ENCODE assay signal across 17 cellular contexts in genomic region chr18:63168287-63168686, GRCh38.
DNase-seq lines count a peak whose midpoint lies in the region; ATAC-seq and TF ChIP-seq lines count a peak whose summit lies in the region.
"Had no signal": no experiment of that assay in that cellular context is flagged by ENCODE, and none has a peak within 500 bp of the region (broad histone marks: within the 10 kb centered on the region; RNA-seq: fewer than 3 reads in every experiment).

No MANE protein-coding gene starts in this region.

- 0 out of 2 replicates have a peak overlapping the region, but pooled peaks have one; percentile 6 for H3K27ac ChIP-seq in BLaER1
- no peak overlapping the region for H3K27ac ChIP-seq in CD4-positive, alpha-beta T cell (ENCODE audit: low read depth, low read length)
- H3K27ac ChIP-seq: GM23248 had no signal

- 0 out of 2 replicates have a peak, but pooled peaks cover 5% of the 10 kb centered on the region for H4K20me1 ChIP-seq in BLaER1

- H3K4me3 ChIP-seq in BLaER1: no peak overlapping the region
- H3K4me3 ChIP-seq: GM23248 had no signal

- peaks cover 78% of the 10 kb centered on the region for H3K36me3 ChIP-seq in BLaER1

- TF ChIP-seq CTCF in CD4-positive, alpha-beta T cell (IDR thresholded peaks at IDR 0.05): no peak

- H3K4me1 ChIP-seq in BLaER1: peaks cover 16% of the 10 kb centered on the region

- no peak for DNase-seq in CD4-positive, alpha-beta T cell
- no peak for DNase-seq in activated T-helper 1 cell treated with anti-CD3 and anti-CD28 coated beads, Interleukin-12 subunit alpha, Interleukin-12 subunit beta, Interleukin-2, Interleukin-4 antibody, amounts not matched to agents 30 ng/mL and 10 ng/mL and 1 ng/mL, durations not matched to agents 14 hours and 24 hours and 36 hours (ENCODE audit: low spot score)
- DNase-seq in sciatic nerve (ENCODE audit: low spot score) (no peak), G401 (ENCODE audit: low spot score) (no peak), DMS79 treated with DMSO at 0.1 percent for 48 hours (lab: John Stamatoyannopoulos, UW) (no peak)
- DNase-seq: ACHN; CD8-positive, alpha-beta memory T cell; GF-D8; GM23248; HCEC 1CT; NCI-H1105 treated with DMSO at 0.1 percent for 48 hours; NCI-H187; NCI-H345; NCI-H526 treated with DMSO at 0.1 percent for 48 hours; SHP77 treated with DMSO at 0.1 percent for 48 hours had no signal

- H3K27ac Mint-ChIP-seq in CD4-positive, alpha-beta T cell: peak overlapping the region; percentile 53
- H3K27ac Mint-ChIP-seq in activated T-helper 1 cell treated with anti-CD3 and anti-CD28 coated beads, Interleukin-12 subunit alpha, Interleukin-12 subunit beta, Interleukin-2, Interleukin-4 antibody, amounts not matched to agents 30 ng/mL and 10 ng/mL and 1 ng/mL, durations not matched to agents 14 hours and 24 hours and 36 hours: peak overlapping the region; percentile 20

- H3K4me1 Mint-ChIP-seq in CD4-positive, alpha-beta T cell (ENCODE audit: low read depth): peaks cover 43% of the 10 kb centered on the region
- peaks cover 48% of the 10 kb centered on the region for H3K4me1 Mint-ChIP-seq in activated T-helper 1 cell treated with anti-CD3 and anti-CD28 coated beads, Interleukin-12 subunit alpha, Interleukin-12 subunit beta, Interleukin-2, Interleukin-4 antibody, amounts not matched to agents 30 ng/mL and 10 ng/mL and 1 ng/mL, durations not matched to agents 14 hours and 24 hours and 36 hours (ENCODE audit: low read depth)

- no peak overlapping the region for H3K9ac ChIP-seq in BLaER1
- H3K9ac ChIP-seq: GM23248 had no signal

- H3K9me3 ChIP-seq in BLaER1: peaks cover 4% of the 10 kb centered on the region; the same call in 1 of the 2 replicates
- H3K9me3 ChIP-seq in CD4-positive, alpha-beta T cell (ENCODE audit: control insufficient read depth, low read length): no peaks in the 10 kb centered on the region

- no peaks in the 10 kb centered on the region for H3K27me3 Mint-ChIP-seq in CD4-positive, alpha-beta T cell
- no peaks in the 10 kb centered on the region for H3K27me3 Mint-ChIP-seq in activated T-helper 1 cell treated with anti-CD3 and anti-CD28 coated beads, Interleukin-12 subunit alpha, Interleukin-12 subunit beta, Interleukin-2, Interleukin-4 antibody, amounts not matched to agents 30 ng/mL and 10 ng/mL and 1 ng/mL, durations not matched to agents 14 hours and 24 hours and 36 hours (ENCODE audit: insufficient read depth)

- no peaks in the 10 kb centered on the region for H3K27me3 ChIP-seq in BLaER1
- H3K27me3 ChIP-seq in CD4-positive, alpha-beta T cell (ENCODE audit: control insufficient read depth, insufficient read depth, low read length): no peaks in the 10 kb centered on the region

- H3K9me3 Mint-ChIP-seq in CD4-positive, alpha-beta T cell: no peaks in the 10 kb centered on the region
- no peaks in the 10 kb centered on the region for H3K9me3 Mint-ChIP-seq in activated T-helper 1 cell treated with anti-CD3 and anti-CD28 coated beads, Interleukin-12 subunit alpha, Interleukin-12 subunit beta, Interleukin-2, Interleukin-4 antibody, amounts not matched to agents 30 ng/mL and 10 ng/mL and 1 ng/mL, durations not matched to agents 14 hours and 24 hours and 36 hours
- H3K9me3 Mint-ChIP-seq: CD8-positive, alpha-beta memory T cell had no signal

- no peak for ATAC-seq in CD4-positive, alpha-beta T cell (ENCODE audit: poor library complexity)
- ATAC-seq in sciatic nerve: peak; percentile 23
- ATAC-seq in HG02610 (IDR thresholded peaks at IDR 0.05; ENCODE audit: unreplicated experiment): no peak

- intact Hi-C loops in CD4-positive, alpha-beta T cell (cut with DNase I, micrococcal nuclease): no loop called here
- intact Hi-C loops in activated T-helper 1 cell treated with anti-CD3 and anti-CD28 coated beads, Interleukin-12 subunit alpha, Interleukin-12 subunit beta, Interleukin-2, Interleukin-4 antibody, amounts not matched to agents 30 ng/mL and 10 ng/mL and 1 ng/mL, durations not matched to agents 14 hours and 24 hours and 36 hours (cut with micrococcal nuclease): no loop called here
- intact Hi-C loops in sciatic nerve (cut with DNase I): no loop called here

- H3K36me3 Mint-ChIP-seq in CD4-positive, alpha-beta T cell (ENCODE audit: low read depth): peaks cover 4% of the 10 kb centered on the region
- peaks cover 46% of the 10 kb centered on the region for H3K36me3 Mint-ChIP-seq in activated T-helper 1 cell treated with anti-CD3 and anti-CD28 coated beads, Interleukin-12 subunit alpha, Interleukin-12 subunit beta, Interleukin-2, Interleukin-4 antibody, amounts not matched to agents 30 ng/mL and 10 ng/mL and 1 ng/mL, durations not matched to agents 14 hours and 24 hours and 36 hours (ENCODE audit: low read depth)

- in situ Hi-C loops in G401 (cut with HindIII; ENCODE audit: low sequenced_read_pairs): no loop called here

- no peak overlapping the region for H3K4me2 ChIP-seq in BLaER1

- POLR2A ChIA-PET in CD4-positive, alpha-beta T cell (lab: Charles Lee): no interaction called here

- no peak overlapping the region for H3K4me3 Mint-ChIP-seq in CD4-positive, alpha-beta T cell
- no peak overlapping the region for H3K4me3 Mint-ChIP-seq in activated T-helper 1 cell treated with anti-CD3 and anti-CD28 coated beads, Interleukin-12 subunit alpha, Interleukin-12 subunit beta, Interleukin-2, Interleukin-4 antibody, amounts not matched to agents 30 ng/mL and 10 ng/mL and 1 ng/mL, durations not matched to agents 14 hours and 24 hours and 36 hours
- H3K4me3 Mint-ChIP-seq: CD8-positive, alpha-beta memory T cell had no signal

- CTCF ChIA-PET in CD4-positive, alpha-beta T cell (lab: Charles Lee): no interaction called here
